2 cellular contexts compared by ENCODE assay signal in the genomic region with DNA sequence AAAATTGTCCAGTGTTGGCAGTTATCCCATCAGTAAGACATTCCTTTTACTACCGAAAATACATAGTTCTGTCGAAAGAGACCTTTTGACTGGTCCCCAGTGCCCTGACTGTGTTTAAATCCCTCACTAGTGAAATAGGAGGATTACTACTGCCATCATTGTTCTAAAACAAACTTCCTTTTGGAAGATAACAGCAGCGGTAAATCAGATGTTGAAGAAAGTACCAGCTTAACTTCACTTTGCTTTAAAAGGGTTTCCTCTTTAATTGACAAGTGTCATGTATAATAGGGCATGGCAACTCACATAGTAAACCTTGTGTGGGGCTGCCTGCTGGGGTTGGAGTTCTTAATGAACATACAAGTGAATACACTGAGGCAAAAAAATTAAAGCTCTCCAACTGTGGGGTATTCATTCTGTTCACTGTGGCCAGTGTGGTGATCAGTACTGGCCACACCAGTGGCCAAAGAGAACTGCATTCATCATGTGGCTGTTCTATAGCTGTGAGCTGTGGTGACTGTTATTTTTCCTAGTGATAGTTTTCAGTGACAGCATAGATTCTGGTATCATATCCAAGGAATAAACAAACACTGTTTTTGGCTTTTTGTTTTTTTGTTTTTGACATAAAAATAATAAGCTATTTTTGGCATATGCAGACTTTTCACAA.
A peak's percentile ranks its signal among the peaks of the same experiment; 100 is the strongest.
TF ChIP-seq lines count a peak whose summit lies in the region.

No MANE protein-coding gene starts in this region.

TF ChIP-seq in HEK293, 187 proteins besides CTCF, POLR2A, EP300 and RAD21:
- peak; percentile 71 for TF ChIP-seq PRDM6 (tag by site-specific recombination; IDR thresholded peaks at IDR 0.05)
- TF ChIP-seq TRIM28 (IDR thresholded peaks at IDR 0.05; ENCODE audit: borderline replicate concordance, low read length) = 0 out of 2 replicates have a peak, but pooled peaks have one; percentile 41
- TF ChIP-seq OSR2 (tag by site-specific recombination; IDR thresholded peaks at IDR 0.05) = 0 out of 2 replicates have a peak, but pooled peaks have one; percentile 32
- TF ChIP-seq, protein P1, sequence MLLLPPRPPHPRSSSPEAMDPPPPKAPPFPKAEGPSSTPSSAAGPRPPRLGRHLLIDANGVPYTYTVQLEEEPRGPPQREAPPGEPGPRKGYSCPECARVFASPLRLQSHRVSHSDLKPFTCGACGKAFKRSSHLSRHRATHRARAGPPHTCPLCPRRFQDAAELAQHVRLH (tag by site-specific recombination; IDR thresholded peaks at IDR 0.05) = no peak

TF ChIP-seq in HepG2, 621 proteins besides CTCF, POLR2A, EP300 and RAD21 (continued from another document):
- no peak for TF ChIP-seq NFE2 (CRISPR knock-in tag; IDR thresholded peaks at IDR 0.05)
